8 cellular contexts compared by ENCODE assay signal in the genomic region with DNA sequence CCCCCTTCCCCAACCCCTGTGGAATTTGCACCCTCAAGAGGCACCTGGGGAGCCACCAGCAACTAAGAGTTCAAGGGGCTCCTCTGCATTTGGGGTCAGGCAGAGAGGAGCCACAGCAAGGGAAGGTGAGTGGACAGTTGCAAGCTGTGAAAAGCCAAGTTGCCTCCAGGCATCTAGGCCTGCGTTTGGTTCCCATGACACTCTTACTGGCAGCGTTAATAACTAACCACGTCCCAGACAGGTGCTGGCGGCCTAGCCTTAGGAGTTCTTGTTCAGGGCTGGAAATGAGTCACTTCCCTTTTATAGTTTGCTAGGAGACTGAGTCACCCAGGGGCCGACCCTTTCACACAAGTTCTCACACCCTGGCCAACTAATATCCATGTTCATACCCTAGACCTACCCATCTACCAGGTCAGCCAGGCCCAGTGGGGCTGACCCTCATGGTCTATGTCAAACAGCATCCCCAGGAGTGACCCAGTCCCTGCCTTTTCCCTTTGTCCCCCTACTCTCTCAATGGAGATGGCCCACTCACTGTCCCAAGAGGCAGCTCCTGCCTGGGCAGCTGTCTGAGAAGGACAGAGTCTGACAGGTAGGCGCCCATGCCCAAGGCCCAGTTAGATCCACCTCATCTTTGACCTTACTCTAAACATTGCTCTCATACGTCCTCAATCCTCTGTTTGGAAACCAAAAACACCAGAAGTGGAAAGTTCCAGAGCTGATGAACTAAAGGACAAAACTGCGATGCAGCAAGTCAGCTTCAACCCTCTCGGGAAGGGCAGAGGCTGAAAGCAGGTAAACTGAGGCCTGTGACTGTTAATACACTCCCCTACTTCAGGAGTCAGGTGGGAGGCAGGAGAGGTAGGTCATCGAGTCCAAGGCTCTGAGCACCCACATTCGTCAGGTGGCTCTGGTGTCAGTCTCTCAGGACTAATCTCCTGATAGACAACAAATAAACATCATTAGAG.
DNase-seq lines count a peak whose midpoint lies in the region; ATAC-seq, FAIRE-seq and TF ChIP-seq lines count a peak whose summit lies in the region.

No MANE protein-coding gene starts in this region.

- 69% methylated on average over 11 of the region's 11 CpGs for WGBS in hepatocyte (ENCODE audit: low lambda C conversion rate, missing lambda C conversion rate)

- peaks cover 33% of the 10 kb centered on the region for H3K79me2 ChIP-seq in hepatocyte

- POLR2A ChIA-PET in activated CD4-positive, alpha-beta memory T cell treated with anti-CD3 and anti-CD28 coated beads, Interleukin-2, amount 10 ng/mL, durations not matched to agents 7 days and 5 days (lab: Charles Lee), result no interaction called here

- peaks cover 9% of the 10 kb centered on the region for H3K9me3 ChIP-seq in hepatocyte (ENCODE audit: low read depth)

- peaks cover 29% of the 10 kb centered on the region for H3K4me1 Mint-ChIP-seq in activated CD4-positive, alpha-beta memory T cell treated with anti-CD3 and anti-CD28 coated beads, Interleukin-2, amount 10 ng/mL, durations not matched to agents 7 days and 5 days
- H3K4me1 Mint-ChIP-seq in stimulated activated effector memory CD8-positive, alpha-beta T cell treated with anti-CD3 and anti-CD28 coated beads, Interleukin-12 subunit alpha, Interleukin-12 subunit beta, amount 100 ng/mL, for 72 hours, result peaks cover 4% of the 10 kb centered on the region

- no peaks in the 10 kb centered on the region for H3K9me2 ChIP-seq in hepatocyte (replicated peaks; ENCODE audit: insufficient read depth)

- H3K27ac ChIP-seq in hepatocyte, result peak overlapping the region; percentile 97

- no peaks in the 10 kb centered on the region for H4K20me1 ChIP-seq in hepatocyte (ENCODE audit: insufficient read depth, poor library complexity, severe bottlenecking)

- H3K4me3 Mint-ChIP-seq in activated CD4-positive, alpha-beta memory T cell treated with anti-CD3 and anti-CD28 coated beads, Interleukin-2, amount 10 ng/mL, durations not matched to agents 7 days and 5 days, result no peak overlapping the region
- H3K4me3 Mint-ChIP-seq in stimulated activated effector memory CD8-positive, alpha-beta T cell treated with anti-CD3 and anti-CD28 coated beads, Interleukin-12 subunit alpha, Interleukin-12 subunit beta, amount 100 ng/mL, for 72 hours, result no peak overlapping the region

- no peaks in the 10 kb centered on the region for H3K36me3 ChIP-seq in hepatocyte (replicated peaks; ENCODE audit: insufficient read depth, low read depth)

- no peak overlapping the region for H2AFZ ChIP-seq in hepatocyte

- peak; percentile 15 for DNase-seq in activated T-cell treated with anti-CD3 and anti-CD28 coated beads for 24 hours (ENCODE audit: low read depth)
- DNase-seq in activated T-cell treated with anti-CD3 and anti-CD28 coated beads, Interleukin-2, amount 50 U/mL, for 1 hour, result no peak
- peak; percentile 89 for DNase-seq in H54 (ENCODE audit: insufficient read length, low spot score)
- DNase-seq in Kasumi-1 (lab: John Stamatoyannopoulos, UW), result peak; percentile 74 to 80
- DNase-seq in activated CD4-positive, alpha-beta memory T cell treated with anti-CD3 and anti-CD28 coated beads, Interleukin-2, amount 10 ng/mL, durations not matched to agents 7 days and 5 days, result peak; percentile 55
- peak; percentile 90 for DNase-seq in hepatocyte (ENCODE audit: low spot score)
- DNase-seq in stimulated activated effector memory CD8-positive, alpha-beta T cell treated with anti-CD3 and anti-CD28 coated beads, Interleukin-12 subunit alpha, Interleukin-12 subunit beta, amount 100 ng/mL, for 72 hours (ENCODE audit: low spot score in 2 of 2), result no peak
- DNase-seq in NCI-H2029 treated with DMSO at 0.1 percent for 48 hours (lab: John Stamatoyannopoulos, UW), result no peak

- H3K4me2 ChIP-seq in hepatocyte, result no peak overlapping the region

- H3K36me3 Mint-ChIP-seq in activated CD4-positive, alpha-beta memory T cell treated with anti-CD3 and anti-CD28 coated beads, Interleukin-2, amount 10 ng/mL, durations not matched to agents 7 days and 5 days (ENCODE audit: low read depth), result peaks cover 7% of the 10 kb centered on the region
- no peaks in the 10 kb centered on the region for H3K36me3 Mint-ChIP-seq in stimulated activated effector memory CD8-positive, alpha-beta T cell treated with anti-CD3 and anti-CD28 coated beads, Interleukin-12 subunit alpha, Interleukin-12 subunit beta, amount 100 ng/mL, for 72 hours

- H3K27me3 Mint-ChIP-seq in activated CD4-positive, alpha-beta memory T cell treated with anti-CD3 and anti-CD28 coated beads, Interleukin-2, amount 10 ng/mL, durations not matched to agents 7 days and 5 days, result no peaks in the 10 kb centered on the region

- no peak for TF ChIP-seq POLR2A in H54 (IDR thresholded peaks at IDR 0.05; ENCODE audit: low read depth, low read length)

- TF ChIP-seq CTCF in hepatocyte (IDR thresholded peaks at IDR 0.05; ENCODE audit: poor library complexity), result no peak

- H3K4me1 ChIP-seq in hepatocyte (ENCODE audit: insufficient read depth), result peaks cover 41% of the 10 kb centered on the region

- peak; percentile 95 for FAIRE-seq in H54 (lab: Jason Lieb, UNC)

- no peaks in the 10 kb centered on the region for H3K27me3 ChIP-seq in hepatocyte

- CTCF ChIA-PET in activated CD4-positive, alpha-beta memory T cell treated with anti-CD3 and anti-CD28 coated beads, Interleukin-2, amount 10 ng/mL, durations not matched to agents 7 days and 5 days (lab: Charles Lee), result no interaction called here

- H3K9me3 Mint-ChIP-seq in activated CD4-positive, alpha-beta memory T cell treated with anti-CD3 and anti-CD28 coated beads, Interleukin-2, amount 10 ng/mL, durations not matched to agents 7 days and 5 days, result peaks cover 14% of the 10 kb centered on the region
- H3K9me3 Mint-ChIP-seq in stimulated activated effector memory CD8-positive, alpha-beta T cell treated with anti-CD3 and anti-CD28 coated beads, Interleukin-12 subunit alpha, Interleukin-12 subunit beta, amount 100 ng/mL, for 72 hours, result peaks cover 11% of the 10 kb centered on the region

- no peak overlapping the region for H3K4me3 ChIP-seq in hepatocyte

- H3K27ac Mint-ChIP-seq in activated CD4-positive, alpha-beta memory T cell treated with anti-CD3 and anti-CD28 coated beads, Interleukin-2, amount 10 ng/mL, durations not matched to agents 7 days and 5 days, result no peak overlapping the region
- H3K27ac Mint-ChIP-seq in stimulated activated effector memory CD8-positive, alpha-beta T cell treated with anti-CD3 and anti-CD28 coated beads, Interleukin-12 subunit alpha, Interleukin-12 subunit beta, amount 100 ng/mL, for 72 hours, result peak overlapping the region; percentile 29

- peak; percentile 79 for ATAC-seq in stimulated activated effector memory CD8-positive, alpha-beta T cell treated with anti-CD3 and anti-CD28 coated beads, Interleukin-12 subunit alpha, Interleukin-12 subunit beta, amount 100 ng/mL, for 72 hours

Comparison
In these comparisons a context has a peak if more than half of its experiments do, and no peak if none do; other contexts are left out.
1. DNase-seq: peak in activated T-cell treated with anti-CD3 and anti-CD28 coated beads for 24 hours (single experiment), H54 (single experiment), Kasumi-1 (2 of 2), activated CD4-positive, alpha-beta memory T cell treated with anti-CD3 and anti-CD28 coated beads, Interleukin-2, amount 10 ng/mL, durations not matched to agents 7 days and 5 days (single experiment) and hepatocyte (single experiment); none in activated T-cell treated with anti-CD3 and anti-CD28 coated beads, Interleukin-2, amount 50 U/mL, for 1 hour (single experiment), stimulated activated effector memory CD8-positive, alpha-beta T cell treated with anti-CD3 and anti-CD28 coated beads, Interleukin-12 subunit alpha, Interleukin-12 subunit beta, amount 100 ng/mL, for 72 hours (0 of 2) and NCI-H2029 treated with DMSO at 0.1 percent for 48 hours (single experiment).